13 cellular contexts compared by ENCODE assay signal in the genomic region with DNA sequence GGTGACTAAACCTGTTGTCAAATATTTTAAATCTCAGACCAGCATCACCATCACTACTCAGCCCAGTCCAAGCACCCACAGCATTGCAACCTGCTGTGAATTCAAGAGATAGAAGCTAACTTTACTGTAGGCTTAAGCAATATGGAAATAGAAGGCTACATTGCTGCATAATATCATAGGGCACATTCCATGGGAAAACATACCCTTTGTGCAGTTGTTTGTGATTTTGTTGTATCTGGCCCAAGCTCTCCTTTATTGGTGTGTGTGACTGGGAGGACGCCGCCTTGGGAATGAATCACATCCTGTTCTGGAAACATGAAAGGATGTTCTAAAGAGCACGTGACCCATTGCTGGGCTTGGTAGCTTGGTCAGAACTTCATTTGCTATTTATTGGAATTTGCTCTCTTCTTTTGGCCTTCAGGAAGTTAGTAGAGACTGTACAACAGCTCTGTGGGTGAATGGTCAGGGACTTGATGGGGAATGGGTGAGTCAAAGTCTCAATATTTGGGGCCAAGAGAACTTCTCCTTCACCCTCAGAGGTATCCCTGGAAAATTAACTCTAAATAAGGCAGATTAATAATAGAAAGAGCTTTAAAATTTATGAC.
DNase-seq lines count a peak whose midpoint lies in the region; TF ChIP-seq lines count a peak whose summit lies in the region.
"Had no signal": no experiment of that assay in that cellular context is flagged by ENCODE, and none has a peak within 500 bp of the region (broad histone marks: within the 10 kb centered on the region; RNA-seq: fewer than 3 reads in every experiment).

No MANE protein-coding gene starts in this region.

- H3K9me3 ChIP-seq in left ventricle myocardium inferior (replicated peaks): no peaks in the 10 kb centered on the region
- no peaks in the 10 kb centered on the region for H3K9me3 ChIP-seq in transverse colon

- WGBS in transverse colon (ENCODE audit: low coverage in 1 of 2), 2 donors: 39% methylated on average over 3 of the region's 3 CpGs; no CpG with 5 or more reads in 1 of the 2 donors

- H3K27ac ChIP-seq in left ventricle myocardium inferior (replicated peaks) (peak overlapping the region; percentile 61), transverse colon (peak overlapping the region; percentile 67 to 76 (median 72))
- H3K27ac ChIP-seq: 22Rv1 had no signal

- DNase-seq in DMS53 (lab: John Stamatoyannopoulos, UW): peak; percentile 43
- no peak for DNase-seq in DMS53 treated with DMSO at 0.1 percent for 48 hours (lab: John Stamatoyannopoulos, UW; ENCODE audit: unreplicated experiment)
- peak; percentile 69 for DNase-seq in amniotic epithelial cell (ENCODE audit: low read depth)
- no peak for DNase-seq in left ventricle myocardium inferior
- DNase-seq in transverse colon: peak; percentile 58
- no peak for DNase-seq in activated effector memory CD4-positive, alpha-beta T cell treated with Interleukin-2 at 50 U/mL for 16 hours
- no peak for DNase-seq in GM10248 (ENCODE audit: extremely low spot score)
- DNase-seq in NCI-H2081 (lab: John Stamatoyannopoulos, UW): no peak
- DNase-seq: activated gamma-delta T cell, erythroblast, NCI-H524 had no signal

- TF ChIP-seq POLR2A in transverse colon (IDR thresholded peaks at IDR 0.05): no peak

- H3K36me3 ChIP-seq in left ventricle myocardium inferior (no peaks in the 10 kb centered on the region), transverse colon (no peaks in the 10 kb centered on the region)

- POLR2A ChIA-PET in GM10248 (lab: Yijun Ruan, JAX): no interaction called here

- intact Hi-C loops in left ventricle myocardium inferior (cut with micrococcal nuclease): no loop called here
- intact Hi-C loops in transverse colon (cut with DNase I; ENCODE audit: low total_unique reads): no loop called here

- CTCF ChIA-PET in GM10248 (lab: Yijun Ruan, JAX): interaction anchor here (1.3 to 1.8 kb wide), 3 partner anchors 9 to 41 kb away, joined by 3 to 5 read pairs (median 4); no protein-coding TSS in a partner anchor

- H3K4me1 ChIP-seq in left ventricle myocardium inferior (peaks cover 6% of the 10 kb centered on the region), transverse colon (peaks cover 0 to 26% (median 13%) of the 10 kb centered on the region in 4 donors)

- in situ Hi-C loops in transverse colon (cut with MboI; ENCODE audit: low pct_ligation_motif_present in 1 of 4, low pct_unique_long_range_greater_than_20kb in 1 of 4, low sequenced_read_pairs in 3 of 4): no loop called here

- H3K27me3 ChIP-seq in left ventricle myocardium inferior (ENCODE audit: low read depth) (no peaks in the 10 kb centered on the region), transverse colon (no peaks in the 10 kb centered on the region)

- no peak for TF ChIP-seq EP300 in transverse colon (IDR thresholded peaks at IDR 0.05; ENCODE audit: low read depth)

- H3K4me3 ChIP-seq in left ventricle myocardium inferior (no peak overlapping the region), transverse colon (no peak overlapping the region)
- H3K4me3 ChIP-seq: GM12878 had no signal

- TF ChIP-seq CTCF in left ventricle myocardium inferior (IDR thresholded peaks at IDR 0.05; ENCODE audit: borderline replicate concordance) (no peak), transverse colon (IDR thresholded peaks at IDR 0.05) (no peak), GM10248 (IDR thresholded peaks at IDR 0.05; ENCODE audit: control extremely low read depth, extremely low read depth, low read depth, missing control alignments) (no peak)

Comparison
In these comparisons a context has a peak if more than half of its experiments do, and no peak if none do; other contexts are left out.
1. DNase-seq: peak in DMS53 (single experiment), amniotic epithelial cell (single experiment) and transverse colon (single experiment); none in DMS53 treated with DMSO at 0.1 percent for 48 hours (single experiment), left ventricle myocardium inferior (single experiment), activated effector memory CD4-positive, alpha-beta T cell treated with Interleukin-2 at 50 U/mL for 16 hours (single experiment), GM10248 (single experiment) and NCI-H2081 (0 of 2).